8 cellular contexts compared by ENCODE assay signal in the genomic region with DNA sequence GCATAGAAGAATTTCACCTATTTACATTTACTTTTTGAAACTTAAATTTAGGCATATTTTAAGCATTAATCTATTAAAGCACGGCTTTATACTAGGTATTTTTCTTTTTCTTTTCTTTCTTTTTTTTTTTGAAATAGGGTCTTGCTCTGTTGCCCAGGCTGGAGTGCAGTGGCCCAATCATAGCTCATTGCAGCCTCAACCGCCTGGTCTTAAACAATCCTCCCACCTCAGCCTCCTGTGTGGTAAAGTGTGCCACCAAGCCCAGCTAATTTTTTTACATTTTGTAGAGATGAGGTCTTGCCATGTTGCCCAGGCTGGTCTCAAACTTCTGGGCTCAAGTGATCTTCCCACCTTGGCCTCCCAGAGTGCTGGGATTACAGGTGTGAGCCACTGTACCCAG. TPM values are rescaled to one million over a fixed set of nuclear protein-coding genes. Genes with fewer than 3 reads are reported as not detected.
DNase-seq lines count a peak whose midpoint lies in the region; ATAC-seq and TF ChIP-seq lines count a peak whose summit lies in the region.
"Not testable (repeated sequence)": the region's sequence is repeated elsewhere in the genome, so short reads cannot be mapped to it uniquely, and the experiment has no call there.

No MANE protein-coding gene starts in this region.

- not testable (repeated sequence) for TF ChIP-seq CTCF in AG04450 (IDR thresholded peaks at IDR 0.05; ENCODE audit: low read depth, low read length); PC-9 (conservative IDR thresholded peaks at IDR 0.05); brain microvascular endothelial cell (IDR thresholded peaks at IDR 0.05; ENCODE audit: low read depth, low read length, missing control alignments); foreskin keratinocyte (conservative IDR thresholded peaks at IDR 0.05); tibial artery (IDR thresholded peaks at IDR 0.05)

- not testable (repeated sequence) for H3K36me3 Mint-ChIP-seq in activated T-helper 1 cell treated with anti-CD3 and anti-CD28 coated beads, Interleukin-12 subunit alpha, Interleukin-12 subunit beta, Interleukin-2, Interleukin-4 antibody, amounts not matched to agents 30 ng/mL and 10 ng/mL and 1 ng/mL, durations not matched to agents 14 hours and 24 hours and 36 hours (ENCODE audit: low read depth)

- H3K27me3 ChIP-seq in AG04450 (ENCODE audit: control insufficient read depth, insufficient read depth, low read length); PC-9 (ENCODE audit: insufficient read depth, low read depth); brain microvascular endothelial cell (replicated peaks); foreskin keratinocyte; mesenchymal stem cell (ENCODE audit: control insufficient read depth in 1 of 2, insufficient read depth in 1 of 2, low read length in 2 of 2); skeletal muscle satellite cell (ENCODE audit: control insufficient read depth, insufficient read depth, low read length); tibial artery: not testable (repeated sequence)

- WGBS in mesenchymal stem cell: 88% methylated on average over 1 of the region's 2 CpGs

- not testable (repeated sequence) for H3K27me3 Mint-ChIP-seq in activated T-helper 1 cell treated with anti-CD3 and anti-CD28 coated beads, Interleukin-12 subunit alpha, Interleukin-12 subunit beta, Interleukin-2, Interleukin-4 antibody, amounts not matched to agents 30 ng/mL and 10 ng/mL and 1 ng/mL, durations not matched to agents 14 hours and 24 hours and 36 hours (ENCODE audit: insufficient read depth)

- H3K79me1 ChIP-seq in mesenchymal stem cell (replicated peaks; ENCODE audit: low read length, poor library complexity, severe bottlenecking): not testable (repeated sequence)

- not testable (repeated sequence) for BruUV-seq in PC-9 (replicated peaks; lab: Mats Ljungman, UMichigan)

- H3K36me3 ChIP-seq in PC-9 (ENCODE audit: low read depth); brain microvascular endothelial cell (replicated peaks); mesenchymal stem cell (ENCODE audit: control insufficient read depth in 1 of 2, insufficient read depth in 2 of 2, low read depth in 1 of 2, low read length in 2 of 2); skeletal muscle satellite cell (ENCODE audit: insufficient read depth, low read length); tibial artery: not testable (repeated sequence)

- not testable (repeated sequence) for H3K23ac ChIP-seq in mesenchymal stem cell (ENCODE audit: low read length in 2 of 2)

- POLR2A ChIA-PET in AG04450 (lab: Yijun Ruan, JAX) (interaction anchor here (0.7 to 4.6 kb wide), 7 partner anchors 11 to 82 kb away, joined by 3 to 96 read pairs (median 5); a partner anchor contains a TSS), PC-9 (lab: Charles Lee; ENCODE audit: unreplicated experiment) (interaction anchor here (0.5 to 2.4 kb wide), 5 partner anchors 45 to 854 kb away, joined by 3 to 94 read pairs (median 7); a partner anchor contains a TSS)

- not testable (repeated sequence) for DNase-seq in AG04450 (ENCODE audit: low read depth, low spot score); PC-9; activated T-helper 1 cell treated with anti-CD3 and anti-CD28 coated beads, Interleukin-12 subunit alpha, Interleukin-12 subunit beta, Interleukin-2, Interleukin-4 antibody, amounts not matched to agents 30 ng/mL and 10 ng/mL and 1 ng/mL, durations not matched to agents 14 hours and 24 hours and 36 hours (ENCODE audit: low spot score); brain microvascular endothelial cell; foreskin keratinocyte; mesenchymal stem cell; tibial artery

- not testable (repeated sequence) for H3K9me2 ChIP-seq in PC-9 (ENCODE audit: insufficient read depth)

- not testable (repeated sequence) for H2BK5ac ChIP-seq in mesenchymal stem cell (ENCODE audit: low read depth, low read length, poor library complexity, severe bottlenecking)

- not testable (repeated sequence) for H4K91ac ChIP-seq in mesenchymal stem cell (ENCODE audit: low read length)

- in situ Hi-C loops in brain microvascular endothelial cell (cut with HindIII; ENCODE audit: low pct_ligation_motif_present, low sequenced_read_pairs): not testable (repeated sequence)

- peak overlapping the region; percentile 34 for H2BK120ac ChIP-seq in mesenchymal stem cell (ENCODE audit: low read depth, low read length)

- peaks cover 60% of the 10 kb centered on the region for H3F3A ChIP-seq in PC-9 (ENCODE audit: insufficient read depth, low read depth)

- not testable (repeated sequence) for H3K9me3 ChIP-seq in AG04450 (ENCODE audit: control insufficient read depth, insufficient read depth, low read length); PC-9 (ENCODE audit: insufficient read depth, low read depth); mesenchymal stem cell (ENCODE audit: control insufficient read depth, low read length); skeletal muscle satellite cell (replicated peaks; ENCODE audit: low read length); tibial artery

- H3K4me2 ChIP-seq in PC-9: peak overlapping the region; percentile 95
- not testable (repeated sequence) for H3K4me2 ChIP-seq in mesenchymal stem cell (ENCODE audit: low read length, poor library complexity, severe bottlenecking); skeletal muscle satellite cell (ENCODE audit: low read length)

- peaks cover 55% of the 10 kb centered on the region for H3K4me1 Mint-ChIP-seq in activated T-helper 1 cell treated with anti-CD3 and anti-CD28 coated beads, Interleukin-12 subunit alpha, Interleukin-12 subunit beta, Interleukin-2, Interleukin-4 antibody, amounts not matched to agents 30 ng/mL and 10 ng/mL and 1 ng/mL, durations not matched to agents 14 hours and 24 hours and 36 hours (ENCODE audit: low read depth)

- not testable (repeated sequence) for H3K18ac ChIP-seq in mesenchymal stem cell (ENCODE audit: low read depth in 1 of 2, low read length in 2 of 2)

- peaks cover 80% of the 10 kb centered on the region for H3K79me2 ChIP-seq in PC-9 (ENCODE audit: low read depth)

- not testable (repeated sequence) for ATAC-seq in foreskin keratinocyte

- peaks cover 80% of the 10 kb centered on the region for H3K4me1 ChIP-seq in PC-9 (replicated peaks; ENCODE audit: insufficient read depth)
- H3K4me1 ChIP-seq in foreskin keratinocyte: peaks cover 15% of the 10 kb centered on the region
- peaks cover 13% of the 10 kb centered on the region for H3K4me1 ChIP-seq in mesenchymal stem cell (ENCODE audit: control insufficient read depth, insufficient read depth, low read depth, low read length)
- peaks cover 36% of the 10 kb centered on the region for H3K4me1 ChIP-seq in skeletal muscle satellite cell (ENCODE audit: control insufficient read depth, insufficient read depth, low read length)
- H3K4me1 ChIP-seq in tibial artery: peaks cover 0 to 46% (median 17%) of the 10 kb centered on the region in 4 donors

- H3K9me3 Mint-ChIP-seq in activated T-helper 1 cell treated with anti-CD3 and anti-CD28 coated beads, Interleukin-12 subunit alpha, Interleukin-12 subunit beta, Interleukin-2, Interleukin-4 antibody, amounts not matched to agents 30 ng/mL and 10 ng/mL and 1 ng/mL, durations not matched to agents 14 hours and 24 hours and 36 hours: not testable (repeated sequence)

- CTCF ChIA-PET in AG04450 (lab: Charles Lee): not testable (repeated sequence)
- CTCF ChIA-PET in PC-9 (lab: Charles Lee): interaction anchor here (0.6 kb wide), 1 partner anchor 19 kb away, joined by 3 read pairs; no protein-coding TSS in a partner anchor

- H3K9ac ChIP-seq in mesenchymal stem cell (ENCODE audit: low read length): peak overlapping the region; percentile 93
- peak overlapping the region; percentile 78 for H3K9ac ChIP-seq in skeletal muscle satellite cell (ENCODE audit: low read depth, low read length)

- H4K8ac ChIP-seq in mesenchymal stem cell (ENCODE audit: low read length): not testable (repeated sequence)

- not testable (repeated sequence) for H3K14ac ChIP-seq in mesenchymal stem cell (ENCODE audit: low read length in 2 of 2)

- H4K20me1 ChIP-seq in PC-9 (ENCODE audit: insufficient read depth): not testable (repeated sequence)

- H3K4me3 Mint-ChIP-seq in activated T-helper 1 cell treated with anti-CD3 and anti-CD28 coated beads, Interleukin-12 subunit alpha, Interleukin-12 subunit beta, Interleukin-2, Interleukin-4 antibody, amounts not matched to agents 30 ng/mL and 10 ng/mL and 1 ng/mL, durations not matched to agents 14 hours and 24 hours and 36 hours: peak overlapping the region; percentile 31

- intact Hi-C loops in PC-9 (cut with micrococcal nuclease; ENCODE audit: unreplicated experiment): loop anchor here (5.0 to 10.0 kb wide), 2 partner anchors 41 to 136 kb away; no protein-coding TSS in a partner anchor
- intact Hi-C loops in activated T-helper 1 cell treated with anti-CD3 and anti-CD28 coated beads, Interleukin-12 subunit alpha, Interleukin-12 subunit beta, Interleukin-2, Interleukin-4 antibody, amounts not matched to agents 30 ng/mL and 10 ng/mL and 1 ng/mL, durations not matched to agents 14 hours and 24 hours and 36 hours (cut with micrococcal nuclease): loop anchor here (5.0 kb wide), 1 partner anchor 1019 kb away; a partner anchor contains a TSS
- intact Hi-C loops in tibial artery (cut with DNase I; ENCODE audit: low total_unique reads): loop anchor here (5.0 kb wide), 2 partner anchors 69 to 139 kb away; no protein-coding TSS in a partner anchor

- H3K27ac Mint-ChIP-seq in activated T-helper 1 cell treated with anti-CD3 and anti-CD28 coated beads, Interleukin-12 subunit alpha, Interleukin-12 subunit beta, Interleukin-2, Interleukin-4 antibody, amounts not matched to agents 30 ng/mL and 10 ng/mL and 1 ng/mL, durations not matched to agents 14 hours and 24 hours and 36 hours: not testable (repeated sequence)

- peak overlapping the region; percentile 99 for H3K27ac ChIP-seq in AG04450 (ENCODE audit: low read depth, low read length)
- H3K27ac ChIP-seq in PC-9: peak overlapping the region; percentile 99
- peak overlapping the region; percentile 93 for H3K27ac ChIP-seq in brain microvascular endothelial cell
- H3K27ac ChIP-seq in foreskin keratinocyte: peak overlapping the region; percentile 95
- peak overlapping the region; percentile 85 for H3K27ac ChIP-seq in mesenchymal stem cell (ENCODE audit: low read length, poor library complexity, severe bottlenecking)
- H3K27ac ChIP-seq in tibial artery: peak overlapping the region; percentile 81 to 97

- not testable (repeated sequence) for H2BK15ac ChIP-seq in mesenchymal stem cell (ENCODE audit: low read depth, poor library complexity, severe bottlenecking)

- not testable (repeated sequence) for H2AFZ ChIP-seq in PC-9; mesenchymal stem cell (ENCODE audit: low read depth, low read length)

- H3K4ac ChIP-seq in mesenchymal stem cell (ENCODE audit: low read depth in 1 of 2, low read length in 2 of 2): not testable (repeated sequence)

- not testable (repeated sequence) for H2AK5ac ChIP-seq in mesenchymal stem cell (ENCODE audit: low read length, severe bottlenecking)

- H2BK12ac ChIP-seq in mesenchymal stem cell (ENCODE audit: low read length in 2 of 2): peak overlapping the region in 1 of 2 experiments; percentile 18

- H3K4me3 ChIP-seq in AG04450 (ENCODE audit: low read depth, low read length); brain microvascular endothelial cell (ENCODE audit: low read depth, low read length); mesenchymal stem cell (ENCODE audit: insufficient read depth in 1 of 2, low read depth in 1 of 2, low read length in 2 of 2); skeletal muscle satellite cell (ENCODE audit: low read length); tibial artery: not testable (repeated sequence)
- H3K4me3 ChIP-seq in PC-9: peak overlapping the region; percentile 31; the same call in 1 of the 2 replicates

RNA-seq across cellular contexts. Expression of a gene that starts 2.9 kb away (rescaled TPM):
- polyA plus RNA-seq in AG04450 (2011; rRNA removed) (673 and 740 TPM in 2 replicates), foreskin keratinocyte (35.4 and 47.8 TPM in 2 replicates)
- 890 and 1,035 TPM in 2 replicates for polyA minus RNA-seq in AG04450 (2011; rRNA and poly(A)+ RNA removed)
- total RNA-seq in PC-9 (2021) (1,205 and 1,250 TPM in 2 replicates), foreskin keratinocyte (110 and 171 TPM in 2 replicates)
- 93.3 and 103 TPM in 2 replicates for total RNA-seq in activated T-helper 1 cell treated with anti-CD3 and anti-CD28 coated beads, Interleukin-12 subunit alpha, Interleukin-12 subunit beta, Interleukin-2, Interleukin-4 antibody, amounts not matched to agents 30 ng/mL and 10 ng/mL and 1 ng/mL, durations not matched to agents 14 hours and 24 hours and 36 hours
- 177 TPM for polyA plus RNA-seq in mesenchymal stem cell (2013, experiment 1 of 2)
- polyA plus RNA-seq in mesenchymal stem cell (2013, experiment 2 of 2): 174 TPM
- total RNA-seq in skeletal muscle satellite cell (2012; rRNA removed): 136 and 247 TPM in 2 replicates
